Comparison of ENCODE assay signal across 20 cellular contexts in genomic region chr3:167978486-167978885, GRCh38.
"Had no signal": no experiment of that assay in that cellular context is flagged by ENCODE, and none has a peak within 500 bp of the region (broad histone marks: within the 10 kb centered on the region; RNA-seq: fewer than 3 reads in every experiment).

No MANE protein-coding gene starts in this region.

- H3K9me3 Mint-ChIP-seq: immature natural killer cell; naive thymus-derived CD8-positive, alpha-beta T cell; stimulated activated naive CD8-positive, alpha-beta T cell treated with anti-CD3 and anti-CD28 coated beads, Interleukin-15, Interleukin-2, amounts not matched to agents 100 ng/mL and 50 ng/mL, for 24 hours had no signal

- DNase-seq: activated CD4-positive, CD25-positive, alpha-beta regulatory T cell treated with anti-CD3 and anti-CD28 coated beads, Interleukin-2, amount 50 U/mL, for 72 hours; activated T-cell treated with anti-CD3 and anti-CD28 coated beads, Interleukin-2, amount 50 U/mL, for 1 hour; aorta; central memory CD4-positive, alpha-beta T cell; effector memory CD4-positive, alpha-beta T cell; foreskin melanocyte; immature natural killer cell; left lung; naive thymus-derived CD8-positive, alpha-beta T cell; pancreas; psoas muscle; stimulated activated CD4-positive, alpha-beta T cell treated with anti-CD3 and anti-CD28 coated beads, Interleukin-12 subunit alpha, Interleukin-12 subunit beta, amount 100 ng/mL, for 4 hours; stimulated activated CD4-positive, alpha-beta T cell treated with anti-CD3 and anti-CD28 coated beads, Interleukin-4, amount 100 ng/mL, for 4 hours; substantia nigra; T-helper 17 cell; tibial artery; WERI-Rb-1 had no signal

- H3K27me3 Mint-ChIP-seq: T-helper 17 cell had no signal

- H3K27ac ChIP-seq: left lung, pancreas, psoas muscle, right atrium auricular region, tibial artery, WERI-Rb-1 had no signal

- H3K27ac Mint-ChIP-seq: activated naive CD4-positive, alpha-beta T cell treated with anti-CD3 and anti-CD28 coated beads, Interleukin-2, amount 50 U/mL, for 72 hours; immature natural killer cell; stimulated activated naive CD8-positive, alpha-beta T cell treated with anti-CD3 and anti-CD28 coated beads, Interleukin-15, Interleukin-2, amounts not matched to agents 100 ng/mL and 50 ng/mL, for 24 hours; T-helper 17 cell had no signal

- H3K36me3 Mint-ChIP-seq: activated naive CD4-positive, alpha-beta T cell treated with anti-CD3 and anti-CD28 coated beads, Interleukin-2, amount 50 U/mL, for 72 hours; naive thymus-derived CD8-positive, alpha-beta T cell had no signal

- ATAC-seq: activated naive CD4-positive, alpha-beta T cell treated with anti-CD3 and anti-CD28 coated beads, Interleukin-2, amount 50 U/mL, for 72 hours; left lung; naive thymus-derived CD8-positive, alpha-beta T cell; psoas muscle; T-helper 17 cell had no signal

- H3K4me1 Mint-ChIP-seq: immature natural killer cell; naive thymus-derived CD8-positive, alpha-beta T cell; T-helper 17 cell had no signal

- H3K4me3 Mint-ChIP-seq: immature natural killer cell; naive thymus-derived CD8-positive, alpha-beta T cell; stimulated activated naive CD8-positive, alpha-beta T cell treated with anti-CD3 and anti-CD28 coated beads, Interleukin-15, Interleukin-2, amounts not matched to agents 100 ng/mL and 50 ng/mL, for 24 hours; T-helper 17 cell had no signal
